In the genomic region with DNA sequence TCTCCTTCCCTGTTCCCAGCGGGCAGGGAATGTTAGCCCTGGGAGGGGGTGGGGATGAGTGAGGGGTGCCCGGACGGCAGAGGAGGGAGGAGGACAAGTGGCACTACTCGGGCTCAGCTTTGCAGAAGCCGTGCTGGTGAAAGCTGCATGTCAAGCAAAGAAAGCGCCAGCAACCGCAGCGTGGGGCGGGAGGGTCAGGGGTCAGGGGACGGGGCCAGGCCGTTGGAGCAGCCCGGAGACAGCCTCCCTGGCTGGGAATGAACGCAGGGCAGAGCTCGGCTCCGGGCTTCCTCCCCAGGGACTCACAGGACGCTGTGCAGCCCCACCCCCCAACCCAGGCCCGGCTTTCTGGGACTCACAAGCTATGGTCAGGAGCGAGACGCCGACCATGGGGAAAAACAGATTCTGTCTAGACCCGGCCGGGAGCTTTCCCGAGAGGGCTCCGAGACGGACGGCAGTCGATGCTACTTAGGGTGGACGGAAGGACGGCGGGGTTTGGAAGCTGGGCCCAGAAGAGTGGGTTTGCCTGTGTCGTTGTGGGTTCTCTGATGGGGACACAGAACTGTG, we compare ENCODE assay signal across 8 cellular contexts.
DNase-seq lines count a peak whose midpoint lies in the region; ATAC-seq, FAIRE-seq and TF ChIP-seq lines count a peak whose summit lies in the region.
"Had no signal": no experiment of that assay in that cellular context is flagged by ENCODE, and none has a peak within 500 bp of the region (broad histone marks: within the 10 kb centered on the region; RNA-seq: fewer than 3 reads in every experiment).

No MANE protein-coding gene starts in this region.

- H3K9me3 Mint-ChIP-seq in WTC11: no peaks in the 10 kb centered on the region

- peaks cover 26% of the 10 kb centered on the region for H3K4me1 Mint-ChIP-seq in WTC11

- no peaks in the 10 kb centered on the region for H4K20me1 ChIP-seq in endothelial cell of umbilical vein (replicated peaks; ENCODE audit: control insufficient read depth, extremely low read depth, insufficient read depth, low read length)

- CTCF ChIA-PET in WTC11 (lab: Charles Lee): interaction anchor here (0.6 to 2.4 kb wide), 12 partner anchors 12 to 167 kb away, joined by 3 to 17 read pairs (median 5); no protein-coding TSS in a partner anchor
- CTCF ChIA-PET in endothelial cell of umbilical vein (lab: Charles Lee): interaction anchor here (1.2 kb wide), 1 partner anchor 54 kb away, joined by 4 read pairs; no protein-coding TSS in a partner anchor

- H3K9me1 ChIP-seq in endothelial cell of umbilical vein (replicated peaks; ENCODE audit: control insufficient read depth, extremely low read depth, insufficient read depth, low read length): no peaks in the 10 kb centered on the region

- no peak overlapping the region for H3K9ac ChIP-seq in endothelial cell of umbilical vein (replicated peaks; ENCODE audit: extremely low read depth, insufficient read depth, low read length)
- peak overlapping the region; percentile 61 for H3K9ac ChIP-seq in mucosa of stomach (ENCODE audit: low read length)
- H3K9ac ChIP-seq: SK-N-SH had no signal

- H3K4me3 ChIP-seq in endothelial cell of umbilical vein (replicated peaks in 1 of 3; ENCODE audit: insufficient read depth in 1 of 3, low read depth in 1 of 3, low read length in 3 of 3): peak overlapping the region in 1 of 3 experiments; percentile 37
- H3K4me3 ChIP-seq in mucosa of stomach (ENCODE audit: low read length): no peak overlapping the region
- peak overlapping the region; percentile 35 to 57 (median 48) for H3K4me3 ChIP-seq in tibial nerve

- peak; percentile 51 for DNase-seq in WTC11 (ENCODE audit: low spot score)
- no peak for DNase-seq in endothelial cell of umbilical vein (ENCODE audit: low read depth, low spot score)
- peak in 1 of 2 donors; percentile 6 for DNase-seq in tibial nerve (ENCODE audit: low spot score in 2 of 2)
- no peak for DNase-seq in SW480 (ENCODE audit: low spot score)
- DNase-seq in COLO668 (lab: John Stamatoyannopoulos, UW; ENCODE audit: unreplicated experiment): no peak

- peak overlapping the region; percentile 49 for H3K27ac Mint-ChIP-seq in WTC11

- H3K36me3 Mint-ChIP-seq in WTC11: no peaks in the 10 kb centered on the region

- TF ChIP-seq POLR2A in endothelial cell of umbilical vein (IDR thresholded peaks at IDR 0.05; ENCODE audit: low read depth, low read length) (no peak), tibial nerve (IDR thresholded peaks at IDR 0.05) (no peak)

- TF ChIP-seq CTCF in WTC11 (IDR thresholded peaks at IDR 0.05): no peak
- TF ChIP-seq CTCF in endothelial cell of umbilical vein (IDR thresholded peaks at IDR 0.05; ENCODE audit: extremely low read depth in 1 of 2, insufficient read depth in 1 of 2, low read depth in 1 of 2, low read length in 2 of 2): no peak
- no peak for TF ChIP-seq CTCF in tibial nerve (IDR thresholded peaks at IDR 0.05)

- ATAC-seq in WTC11: peak; percentile 24
- ATAC-seq in GM18868 (IDR thresholded peaks at IDR 0.05; ENCODE audit: unreplicated experiment): no peak

- no peak for FAIRE-seq in endothelial cell of umbilical vein (lab: Jason Lieb, UNC)

- intact Hi-C loops in endothelial cell of umbilical vein (cut with micrococcal nuclease): no loop called here

- peak overlapping the region; percentile 93 for H2AFZ ChIP-seq in endothelial cell of umbilical vein (ENCODE audit: low read depth, low read length)

- WGBS in tibial nerve, 2 donors: 28 to 32% methylated on average over 31 of the region's 31 CpGs

- H3K27ac ChIP-seq in endothelial cell of umbilical vein (ENCODE audit: insufficient read depth, low read depth, low read length) (no peak overlapping the region), tibial nerve (peak overlapping the region in 2 of 4 donors; percentile 11 to 24)

- POLR2A ChIA-PET in WTC11 (lab: Charles Lee) (interaction anchor here (0.9 kb wide), 1 partner anchor 27 kb away, joined by 3 read pairs; no protein-coding TSS in a partner anchor), endothelial cell of umbilical vein (lab: Charles Lee) (no interaction called here)

- no peaks in the 10 kb centered on the region for H3K27me3 ChIP-seq in endothelial cell of umbilical vein (ENCODE audit: control insufficient read depth in 2 of 2, insufficient read depth in 2 of 2, low read length in 2 of 2)
- H3K27me3 ChIP-seq in mucosa of stomach (ENCODE audit: control insufficient read depth, insufficient read depth, low read length): peaks cover 14% of the 10 kb centered on the region
- H3K27me3 ChIP-seq in tibial nerve: peaks cover 0 to 23% of the 10 kb centered on the region in 2 donors

- no peaks in the 10 kb centered on the region for H3K9me3 ChIP-seq in endothelial cell of umbilical vein (replicated peaks; ENCODE audit: control insufficient read depth, insufficient read depth, low read length)
- H3K9me3 ChIP-seq in mucosa of stomach (ENCODE audit: control insufficient read depth, low read length): no peaks in the 10 kb centered on the region
- H3K9me3 ChIP-seq in tibial nerve: no peaks in the 10 kb centered on the region
- H3K9me3 ChIP-seq: SK-N-SH had no signal

- H3K27me3 Mint-ChIP-seq in WTC11 (ENCODE audit: low read depth): peaks cover 5% of the 10 kb centered on the region; the same call in 1 of the 2 replicates

- no peaks in the 10 kb centered on the region for H3K36me3 ChIP-seq in endothelial cell of umbilical vein (ENCODE audit: control insufficient read depth in 2 of 2, extremely low read depth in 1 of 2, insufficient read depth in 2 of 2, low read length in 2 of 2)
- no peaks in the 10 kb centered on the region for H3K36me3 ChIP-seq in mucosa of stomach (ENCODE audit: control insufficient read depth, insufficient read depth, low read length)
- H3K36me3 ChIP-seq in tibial nerve: no peaks in the 10 kb centered on the region

- H3K4me3 Mint-ChIP-seq in WTC11: peak overlapping the region; percentile 77

- H3K79me2 ChIP-seq in endothelial cell of umbilical vein (ENCODE audit: control insufficient read depth, insufficient read depth, low read length): no peaks in the 10 kb centered on the region

- peak overlapping the region; percentile 48 for H3K4me2 ChIP-seq in endothelial cell of umbilical vein (ENCODE audit: insufficient read depth, low read length)
- H3K4me2 ChIP-seq: SK-N-SH had no signal

- H3K4me1 ChIP-seq in endothelial cell of umbilical vein (ENCODE audit: control insufficient read depth, extremely low read depth, insufficient read depth, low read length) (peaks cover 3% of the 10 kb centered on the region), mucosa of stomach (ENCODE audit: control insufficient read depth, insufficient read depth, low read length) (peaks cover 26% of the 10 kb centered on the region), tibial nerve (peaks cover 0 to 21% (median 3%) of the 10 kb centered on the region in 4 donors)

- TF ChIP-seq EP300 in tibial nerve (IDR thresholded peaks at IDR 0.05): no peak

- dilution Hi-C loops in endothelial cell of umbilical vein (cut with MboI; ENCODE audit: extremely low pct_ligation_motif_present, low sequenced_read_pairs): no loop called here

- no TSS peak for BruUV-seq in endothelial cell of umbilical vein (replicated peaks; lab: Mats Ljungman, UMichigan)

TF ChIP-seq in WTC11, 78 proteins besides CTCF, POLR2A, EP300 and RAD21:
- TF ChIP-seq, protein P1, sequence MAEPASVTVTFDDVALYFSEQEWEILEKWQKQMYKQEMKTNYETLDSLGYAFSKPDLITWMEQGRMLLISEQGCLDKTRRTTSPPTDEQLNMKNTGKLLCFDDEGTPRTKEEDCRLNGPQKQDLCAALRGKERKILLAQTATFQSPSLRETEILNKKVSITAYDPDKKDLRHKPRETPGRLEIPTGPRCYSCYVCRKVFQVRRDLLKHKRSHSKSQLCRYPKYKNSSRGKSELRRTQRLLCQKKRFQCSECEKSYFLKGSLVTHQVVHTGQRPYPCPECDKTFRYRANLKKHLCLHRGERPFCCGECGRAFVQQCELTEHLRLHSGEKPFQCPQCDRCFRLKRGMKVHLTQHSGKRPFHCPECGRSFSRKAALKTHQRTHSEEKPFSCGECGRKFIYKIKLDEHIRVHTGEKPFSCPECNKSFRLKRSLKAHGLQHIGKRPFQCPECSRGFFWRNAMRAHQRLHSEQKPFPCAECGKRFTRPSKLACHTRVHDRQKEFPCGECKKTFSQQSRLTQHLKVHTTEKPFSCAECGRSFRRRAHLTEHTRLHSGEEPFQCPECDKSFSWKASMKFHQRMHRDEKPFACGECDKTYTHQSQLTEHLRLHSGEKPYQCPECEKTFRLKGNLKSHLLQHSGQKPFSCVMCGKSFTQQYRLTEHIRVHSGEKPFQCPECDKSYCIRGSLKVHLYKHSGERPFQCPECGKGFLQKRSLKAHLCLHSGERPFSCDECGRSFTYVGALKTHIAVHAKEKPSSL (CRISPR knock-in tag; conservative IDR thresholded peaks at IDR 0.05): no peak
- no peak for TF ChIP-seq SOX15 (CRISPR knock-in tag; IDR thresholded peaks at IDR 0.05)
TF ChIP-seq in WTC11: peak in this region for 0.

TF ChIP-seq in endothelial cell of umbilical vein, 7 proteins besides CTCF, POLR2A, EP300 and RAD21:
- TF ChIP-seq JUN (IDR thresholded peaks at IDR 0.05; ENCODE audit: borderline replicate concordance, insufficient read depth, insufficient read length, low read depth): no peak
- no peak for TF ChIP-seq FOS (IDR thresholded peaks at IDR 0.05; ENCODE audit: borderline replicate concordance, insufficient read depth, low read length)
- no peak for TF ChIP-seq GATA2 (IDR thresholded peaks at IDR 0.05; ENCODE audit: insufficient read depth, insufficient read length, low read depth, low read length)
- no peak for TF ChIP-seq POLR2AphosphoS5 (IDR thresholded peaks at IDR 0.05; ENCODE audit: insufficient read depth, low read depth, low read length)
- no peak for TF ChIP-seq EZH2 (IDR thresholded peaks at IDR 0.05; ENCODE audit: borderline replicate concordance, low read depth, low read length, severe bottlenecking)
- TF ChIP-seq, protein P2, sequence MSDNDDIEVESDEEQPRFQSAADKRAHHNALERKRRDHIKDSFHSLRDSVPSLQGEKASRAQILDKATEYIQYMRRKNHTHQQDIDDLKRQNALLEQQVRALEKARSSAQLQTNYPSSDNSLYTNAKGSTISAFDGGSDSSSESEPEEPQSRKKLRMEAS (IDR thresholded peaks at IDR 0.05; ENCODE audit: insufficient read depth, insufficient read length): no peak
- TF ChIP-seq MYC (IDR thresholded peaks at IDR 0.05; ENCODE audit: low read depth, low read length): no peak
